Comparison of ENCODE assay signal across 22 cellular contexts in the genomic region with DNA sequence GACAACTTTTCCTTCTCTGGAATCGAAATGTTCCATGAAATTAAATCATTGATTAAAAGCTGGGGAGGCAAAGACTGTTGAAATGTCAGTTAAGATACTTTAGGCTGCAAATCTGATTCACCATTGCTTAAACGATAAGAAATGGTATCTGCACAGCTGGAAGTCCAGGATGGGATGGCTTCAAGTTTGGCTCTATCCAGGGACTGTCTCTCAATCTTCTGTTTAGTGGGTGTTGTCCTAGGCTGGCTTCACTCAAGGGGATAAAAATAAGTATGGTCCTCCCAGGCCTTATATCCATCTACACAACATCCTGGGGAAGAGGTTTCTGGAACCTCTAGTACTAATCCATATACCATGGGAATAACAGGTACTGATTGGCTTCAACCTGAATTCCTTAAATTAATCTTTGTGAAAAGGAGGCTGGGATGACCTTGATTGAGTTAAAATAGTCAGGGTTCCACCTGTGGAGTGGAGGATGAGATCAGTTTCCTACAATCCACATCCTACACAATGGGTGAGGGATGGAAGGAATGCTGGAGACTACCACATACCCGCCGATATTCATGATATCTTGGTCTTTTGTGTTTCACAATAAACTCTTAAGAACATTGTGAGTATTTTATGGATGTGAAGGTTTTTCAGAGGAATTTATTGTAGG.
"Had no signal": no experiment of that assay in that cellular context is flagged by ENCODE, and none has a peak within 500 bp of the region (broad histone marks: within the 10 kb centered on the region; RNA-seq: fewer than 3 reads in every experiment).

No MANE protein-coding gene starts in this region.

- ATAC-seq: K562 had no signal

- DNase-seq: Kasumi-1, MM.1S, NCI-H1092 treated with DMSO at 0.1 percent for 48 hours, NCI-H1436, NCI-H187, NCI-H2029, NCI-H2081 treated with DMSO at 0.1 percent for 48 hours, NCI-H2171, NCI-H226, NCI-H446, NCI-H510A, NCI-H524 treated with DMSO at 0.1 percent for 48 hours, NCI-H774, Right ventricle myocardium superior, RPMI8226, SIG-M5 had no signal

- H3K36me3 Mint-ChIP-seq: IgD-negative memory B cell had no signal

- H3K4me1 ChIP-seq: SJSA1 had no signal

- H3K4me1 Mint-ChIP-seq: IgD-negative memory B cell had no signal

- H3K27me3 Mint-ChIP-seq: IgD-negative memory B cell had no signal

- H3K27ac Mint-ChIP-seq: IgD-negative memory B cell had no signal

- H3K9ac ChIP-seq: KMS-11 had no signal

- H3K27me3 ChIP-seq: SJSA1 had no signal

- H3K4me3 ChIP-seq: K562, SJSA1, SK-N-MC had no signal

- H3K4me3 Mint-ChIP-seq: IgD-negative memory B cell had no signal

- H3K36me3 ChIP-seq: SJSA1 had no signal

- H3K4me2 ChIP-seq: KMS-11 had no signal

- H3K9me3 ChIP-seq: SJSA1 had no signal

- H3K27ac ChIP-seq: HL-60, KMS-11, SJSA1, SK-N-MC had no signal
